In genomic region chr11:122808494-122808893, GRCh38 we compare ENCODE assay signal across 8 cellular contexts. TPM values are rescaled to one million over a fixed set of nuclear protein-coding genes. Genes with fewer than 3 reads are reported as not detected.
DNase-seq lines count a peak whose midpoint lies in the region; ATAC-seq and TF ChIP-seq lines count a peak whose summit lies in the region.

No MANE protein-coding gene starts in this region.

- no peaks in the 10 kb centered on the region for H3K36me3 ChIP-seq in smooth muscle cell (ENCODE audit: low read depth)

- H3K27me3 Mint-ChIP-seq in effector memory CD8-positive, alpha-beta T cell: no peaks in the 10 kb centered on the region

- peaks cover 8 to 11% of the 10 kb centered on the region in 2 donors for H3K4me1 Mint-ChIP-seq in effector memory CD8-positive, alpha-beta T cell (ENCODE audit: low read depth in 2 of 2)

- H3F3A ChIP-seq in smooth muscle cell (ENCODE audit: low read depth): peaks cover 16% of the 10 kb centered on the region

- no peak overlapping the region for H3K4me3 ChIP-seq in HL-60 (replicated peaks; ENCODE audit: insufficient read depth, low read length)
- H3K4me3 ChIP-seq in choroid plexus epithelial cell (ENCODE audit: low read depth, low read length): no peak overlapping the region
- no peak overlapping the region for H3K4me3 ChIP-seq in smooth muscle cell

- H2AFZ ChIP-seq in smooth muscle cell (ENCODE audit: low read depth): peak overlapping the region; percentile 28

- H3K27ac Mint-ChIP-seq in effector memory CD8-positive, alpha-beta T cell: peak overlapping the region in 1 of 2 donors; percentile 32

- no peaks in the 10 kb centered on the region for H3K79me2 ChIP-seq in smooth muscle cell (ENCODE audit: low read depth)

- WGBS in smooth muscle cell (ENCODE audit: low lambda C conversion rate): 31% methylated on average over 2 of the region's 2 CpGs

- H3K27ac ChIP-seq in HL-60 (replicated peaks): 0 out of 2 replicates have a peak overlapping the region, but pooled peaks have one; percentile 11
- peak overlapping the region; percentile 61 for H3K27ac ChIP-seq in smooth muscle cell (ENCODE audit: low read depth)

- H3K36me3 Mint-ChIP-seq in effector memory CD8-positive, alpha-beta T cell (ENCODE audit: insufficient read depth): peaks cover 12% of the 10 kb centered on the region

- H3K4me1 ChIP-seq in smooth muscle cell (ENCODE audit: low read depth): peaks cover 13% of the 10 kb centered on the region

- TF ChIP-seq CTCF in HL-60 (IDR thresholded peaks at IDR 0.05; ENCODE audit: insufficient read depth, low read length): no peak
- TF ChIP-seq CTCF in choroid plexus epithelial cell (conservative IDR thresholded peaks at IDR 0.05; ENCODE audit: low read depth, low read length): no peak
- no peak for TF ChIP-seq CTCF in smooth muscle cell (IDR thresholded peaks at IDR 0.05; ENCODE audit: borderline replicate concordance, insufficient read depth, poor library complexity, severe bottlenecking)

- H3K27me3 ChIP-seq in HL-60 (ENCODE audit: insufficient read depth, poor library complexity, severe bottlenecking) (no peaks in the 10 kb centered on the region), smooth muscle cell (ENCODE audit: low read depth) (no peaks in the 10 kb centered on the region)

- in situ Hi-C loops in ACHN (cut with HindIII; ENCODE audit: low pct_ligation_motif_present, low pct_unique_long_range_greater_than_20kb, low sequenced_read_pairs): no loop called here

- DNase-seq in EL (peak; percentile 76), HL-60 (ENCODE audit: low read depth in 1 of 2, low spot score in 1 of 2) (peak in 1 of 2 experiments; percentile 59), choroid plexus epithelial cell (ENCODE audit: low read depth) (peak; percentile 79), smooth muscle cell (lab: John Stamatoyannopoulos, UW; ENCODE audit: unreplicated experiment) (no peak), OCI-M2 (lab: John Stamatoyannopoulos, UW; ENCODE audit: unreplicated experiment) (no peak), ACHN (no peak)
- no peak for DNase-seq in effector memory CD8-positive, alpha-beta T cell

- H3K9me3 Mint-ChIP-seq in effector memory CD8-positive, alpha-beta T cell: no peaks in the 10 kb centered on the region

- peak overlapping the region; percentile 46 for H3K4me2 ChIP-seq in smooth muscle cell

- peak overlapping the region; percentile 14 for H3K9ac ChIP-seq in smooth muscle cell (ENCODE audit: low read depth)

- peak; percentile 92 for ATAC-seq in GM21381 (IDR thresholded peaks at IDR 0.05; ENCODE audit: unreplicated experiment)
- ATAC-seq in effector memory CD8-positive, alpha-beta T cell (replicated peaks): no peak

- H4K20me1 ChIP-seq in smooth muscle cell (ENCODE audit: low read depth): no peaks in the 10 kb centered on the region

- no peaks in the 10 kb centered on the region for H3K9me3 ChIP-seq in smooth muscle cell (replicated peaks; ENCODE audit: low read depth)

- H3K4me3 Mint-ChIP-seq in effector memory CD8-positive, alpha-beta T cell: no peak overlapping the region

RNA-seq across cellular contexts. Expression of gene CRTAM, which starts 29.8 kb away (rescaled TPM):
- total RNA-seq in smooth muscle cell: 1.1 TPM in 1 of 2 replicates, not detected in the other
- not detected in 2 replicates for polyA plus RNA-seq in smooth muscle cell

Comparison
In these comparisons a context has a peak if more than half of its experiments do, and no peak if none do; other contexts are left out.
1. DNase-seq: peak in EL (single experiment) and choroid plexus epithelial cell (single experiment); none in smooth muscle cell (single experiment), OCI-M2 (single experiment), ACHN (single experiment) and effector memory CD8-positive, alpha-beta T cell (0 of 3).